ENCODE assay signal across 9 cellular contexts in genomic region chr1:6523566-6523965, GRCh38. TPM values are rescaled to one million over a fixed set of nuclear protein-coding genes. Genes with fewer than 3 reads are reported as not detected.
DNase-seq lines count a peak whose midpoint lies in the region; ATAC-seq and TF ChIP-seq lines count a peak whose summit lies in the region.
"Had no signal": no experiment of that assay in that cellular context is flagged by ENCODE, and none has a peak within 500 bp of the region (broad histone marks: within the 10 kb centered on the region; RNA-seq: fewer than 3 reads in every experiment).

No MANE protein-coding gene starts in this region.

- H3K4me1 Mint-ChIP-seq in memory B cell, result no peaks in the 10 kb centered on the region
- H3K4me1 Mint-ChIP-seq in activated CD8-positive, alpha-beta memory T cell treated with anti-CD3 and anti-CD28 coated beads, Interleukin-2, amount 10 ng/mL, durations not matched to agents 7 days and 5 days, result peaks cover 4% of the 10 kb centered on the region

- no peaks in the 10 kb centered on the region for H3K27me3 ChIP-seq in GM06990 (replicated peaks; ENCODE audit: control insufficient read depth, insufficient read depth, low read length)

- no peaks in the 10 kb centered on the region for H3K27me3 Mint-ChIP-seq in memory B cell
- H3K27me3 Mint-ChIP-seq in activated CD8-positive, alpha-beta memory T cell treated with anti-CD3 and anti-CD28 coated beads, Interleukin-2, amount 10 ng/mL, durations not matched to agents 7 days and 5 days, result no peaks in the 10 kb centered on the region

- CTCF ChIA-PET in activated CD8-positive, alpha-beta memory T cell treated with anti-CD3 and anti-CD28 coated beads, Interleukin-2, amount 10 ng/mL, durations not matched to agents 7 days and 5 days (lab: Charles Lee), result interaction anchor here (0.7 to 2.1 kb wide), 13 partner anchors 8 to 88 kb away, joined by 3 to 6 read pairs (median 3); partner anchors contain the start of genes NOL9 and TAS1R1

- no peak overlapping the region for H3K4me3 Mint-ChIP-seq in memory B cell
- H3K4me3 Mint-ChIP-seq in activated CD8-positive, alpha-beta memory T cell treated with anti-CD3 and anti-CD28 coated beads, Interleukin-2, amount 10 ng/mL, durations not matched to agents 7 days and 5 days, result no peak overlapping the region

- peak; percentile 57 for TF ChIP-seq CTCF in GM06990 (IDR thresholded peaks at IDR 0.05; ENCODE audit: insufficient read depth, low read length, poor library complexity, severe bottlenecking)

- ATAC-seq in memory B cell (ENCODE audit: low read depth) (no peak), HG02981 (IDR thresholded peaks at IDR 0.05; ENCODE audit: unreplicated experiment) (no peak), GM21723 (IDR thresholded peaks at IDR 0.05; ENCODE audit: unreplicated experiment) (no peak)
- no peak for ATAC-seq in activated CD8-positive, alpha-beta memory T cell treated with anti-CD3 and anti-CD28 coated beads, Interleukin-2, amount 10 ng/mL, durations not matched to agents 7 days and 5 days

- peak overlapping the region; percentile 41 for H3K27ac Mint-ChIP-seq in memory B cell
- no peak overlapping the region for H3K27ac Mint-ChIP-seq in activated CD8-positive, alpha-beta memory T cell treated with anti-CD3 and anti-CD28 coated beads, Interleukin-2, amount 10 ng/mL, durations not matched to agents 7 days and 5 days

- no peaks in the 10 kb centered on the region for H3K9me3 Mint-ChIP-seq in memory B cell
- no peaks in the 10 kb centered on the region for H3K9me3 Mint-ChIP-seq in activated CD8-positive, alpha-beta memory T cell treated with anti-CD3 and anti-CD28 coated beads, Interleukin-2, amount 10 ng/mL, durations not matched to agents 7 days and 5 days (ENCODE audit: low read depth)

- DNase-seq in GM06990 (ENCODE audit: extremely low read depth, insufficient read length) (no peak), NCI-H1092 treated with DMSO at 0.1 percent for 48 hours (lab: John Stamatoyannopoulos, UW) (peak; percentile 80), cerebellar cortex (ENCODE audit: low spot score) (peak; percentile 82), memory B cell (ENCODE audit: low spot score in 2 of 2) (no peak), NCI-H2029 treated with DMSO at 0.1 percent for 48 hours (lab: John Stamatoyannopoulos, UW) (no peak)
- no peak for DNase-seq in activated CD8-positive, alpha-beta memory T cell treated with anti-CD3 and anti-CD28 coated beads, Interleukin-2, amount 10 ng/mL, durations not matched to agents 7 days and 5 days

- H3K4me3 ChIP-seq in GM06990 (replicated peaks; ENCODE audit: low read depth, low read length), result no peak overlapping the region

- H3K36me3 ChIP-seq in GM06990 (ENCODE audit: control insufficient read depth, insufficient read depth, low read length), result peaks cover 10% of the 10 kb centered on the region

- peaks cover 10% of the 10 kb centered on the region for H3K36me3 Mint-ChIP-seq in memory B cell
- peaks cover 19% of the 10 kb centered on the region for H3K36me3 Mint-ChIP-seq in activated CD8-positive, alpha-beta memory T cell treated with anti-CD3 and anti-CD28 coated beads, Interleukin-2, amount 10 ng/mL, durations not matched to agents 7 days and 5 days

RNA-seq across cellular contexts. Expression of gene NOL9, which starts 30.7 kb away (rescaled TPM):
- 10 to 100 TPM; 32.5 to 39.1 TPM for total RNA-seq in activated CD8-positive, alpha-beta memory T cell treated with anti-CD3 and anti-CD28 coated beads, Interleukin-2, amount 10 ng/mL, durations not matched to agents 7 days and 5 days

RNA-seq across cellular contexts. Expression of gene TAS1R1, which starts 31.5 kb away (rescaled TPM):
- not detected for total RNA-seq in activated CD8-positive, alpha-beta memory T cell treated with anti-CD3 and anti-CD28 coated beads, Interleukin-2, amount 10 ng/mL, durations not matched to agents 7 days and 5 days
- total RNA-seq: T-helper 2 cell treated with Interferon-gamma antibody and Interleukin-4, amounts not matched to agents 100 ng/mL and 5 ng/mL, for 36 hours had no signal

RNA-seq across cellular contexts. Expression of gene PLEKHG5, which starts 32.1 kb away (rescaled TPM):
- total RNA-seq in activated CD8-positive, alpha-beta memory T cell treated with anti-CD3 and anti-CD28 coated beads, Interleukin-2, amount 10 ng/mL, durations not matched to agents 7 days and 5 days, result 1 to 10 TPM; 1.1 to 1.7 TPM

RNA-seq across cellular contexts. Expression of gene ZBTB48, which starts 56.2 kb away (rescaled TPM):
- 10 to 100 TPM; 30.7 to 37.4 TPM for total RNA-seq in activated CD8-positive, alpha-beta memory T cell treated with anti-CD3 and anti-CD28 coated beads, Interleukin-2, amount 10 ng/mL, durations not matched to agents 7 days and 5 days

RNA-seq across cellular contexts. Expression of gene TNFRSF25, which starts 57.6 kb away (rescaled TPM):
- total RNA-seq in activated CD8-positive, alpha-beta memory T cell treated with anti-CD3 and anti-CD28 coated beads, Interleukin-2, amount 10 ng/mL, durations not matched to agents 7 days and 5 days, result 10 to 100 TPM; 54.3 to 71.6 TPM

Comparison
In these comparisons a context has a peak if more than half of its experiments do, and no peak if none do; other contexts are left out.
1. DNase-seq: peak in NCI-H1092 treated with DMSO at 0.1 percent for 48 hours (single experiment) and cerebellar cortex (single experiment); none in GM06990 (single experiment), memory B cell (0 of 2), activated CD8-positive, alpha-beta memory T cell treated with anti-CD3 and anti-CD28 coated beads, Interleukin-2, amount 10 ng/mL, durations not matched to agents 7 days and 5 days (single experiment) and NCI-H2029 treated with DMSO at 0.1 percent for 48 hours (single experiment).